1 cellular context compared by ENCODE assay signal in genomic region chr11:13765886-13766285, GRCh38.
TF ChIP-seq lines count a peak whose summit lies in the region.

No MANE protein-coding gene starts in this region.

TF ChIP-seq in K562, 482 proteins besides CTCF, POLR2A, EP300 and RAD21 (continued from another document):
- TF ChIP-seq THAP12 (CRISPR knock-in tag; IDR thresholded peaks at IDR 0.05) (no peak), TAF1 (IDR thresholded peaks at IDR 0.05; ENCODE audit: control insufficient read depth, extremely low read depth, insufficient read depth, low read length, severe bottlenecking) (no peak), SP1 (CRISPR knock-in tag; IDR thresholded peaks at IDR 0.05) (no peak), ZHX1 (conservative IDR thresholded peaks at IDR 0.05; ENCODE audit: low read length) (no peak), ASH1L (IDR thresholded peaks at IDR 0.05; ENCODE audit: borderline replicate concordance, low read depth, partially characterized antibody) (no peak), REST (CRISPR knock-in tag; IDR thresholded peaks at IDR 0.05; ENCODE audit: low read depth) (no peak), SMAD3 (CRISPR knock-in tag; conservative IDR thresholded peaks at IDR 0.05) (no peak), PREB (CRISPR knock-in tag; IDR thresholded peaks at IDR 0.05) (no peak), RERE (CRISPR knock-in tag; IDR thresholded peaks at IDR 0.05; ENCODE audit: borderline replicate concordance) (no peak)
